23 cellular contexts compared by ENCODE assay signal in the genomic region with DNA sequence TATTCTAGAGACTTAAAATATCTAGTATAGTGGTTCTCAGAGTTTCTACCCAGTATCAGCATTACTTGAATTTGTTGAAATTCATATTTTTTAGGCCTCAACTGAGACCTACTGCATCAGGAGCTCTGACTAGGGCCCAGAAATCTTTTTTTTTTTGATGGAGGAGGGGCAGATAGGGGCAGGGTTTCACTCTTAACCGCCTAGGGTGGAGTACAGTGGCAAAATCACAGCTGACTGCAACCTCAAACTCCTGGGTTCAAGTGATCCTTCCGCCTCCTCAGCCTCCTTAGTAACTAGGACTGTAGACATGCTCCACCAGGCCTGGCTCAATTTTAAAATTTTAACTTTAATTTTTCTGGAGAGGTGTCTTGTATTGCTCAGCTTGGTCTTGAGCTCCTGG. TPM values are rescaled to one million over a fixed set of nuclear protein-coding genes. Genes with fewer than 3 reads are reported as not detected.
DNase-seq lines count a peak whose midpoint lies in the region; ATAC-seq and TF ChIP-seq lines count a peak whose summit lies in the region.
"Had no signal": no experiment of that assay in that cellular context is flagged by ENCODE, and none has a peak within 500 bp of the region (broad histone marks: within the 10 kb centered on the region; RNA-seq: fewer than 3 reads in every experiment).

No MANE protein-coding gene starts in this region.

- no peak for TF ChIP-seq CTCF in cardiac muscle cell (IDR thresholded peaks at IDR 0.05; ENCODE audit: low read depth, low read length)
- no peak for TF ChIP-seq CTCF in WERI-Rb-1 (IDR thresholded peaks at IDR 0.05; ENCODE audit: low read depth, low read length)

- H3K27me3 ChIP-seq in cardiac muscle cell (no peaks in the 10 kb centered on the region), WERI-Rb-1 (ENCODE audit: insufficient read depth, low read depth, severe bottlenecking) (no peaks in the 10 kb centered on the region)
- H3K27me3 ChIP-seq: adrenal gland, heart left ventricle, sigmoid colon had no signal

- H3K9me3 ChIP-seq in cardiac muscle cell (ENCODE audit: low read depth) (no peaks in the 10 kb centered on the region), WERI-Rb-1 (ENCODE audit: severe bottlenecking) (no peaks in the 10 kb centered on the region)
- H3K9me3 ChIP-seq: adrenal gland, heart left ventricle, sigmoid colon, SK-N-SH had no signal

- H3K27me3 Mint-ChIP-seq in activated naive CD8-positive, alpha-beta T cell treated with anti-CD3 and anti-CD28 coated beads, Interleukin-2, amount 10 ng/mL, durations not matched to agents 7 days and 5 days, result no peaks in the 10 kb centered on the region
- H3K27me3 Mint-ChIP-seq in naive B cell, result no peaks in the 10 kb centered on the region
- H3K27me3 Mint-ChIP-seq: IgD-negative memory B cell had no signal

- H3K36me3 ChIP-seq in cardiac muscle cell (peaks cover 71% of the 10 kb centered on the region), WERI-Rb-1 (peaks cover 87% of the 10 kb centered on the region)

- H3K27ac Mint-ChIP-seq in activated naive CD8-positive, alpha-beta T cell treated with anti-CD3 and anti-CD28 coated beads, Interleukin-2, amount 10 ng/mL, durations not matched to agents 7 days and 5 days, result peak overlapping the region; percentile 54
- peak overlapping the region in 4 of 6 donors; percentile 56 to 81 (median 68) for H3K27ac Mint-ChIP-seq in naive B cell

- H3K4me3 Mint-ChIP-seq in activated naive CD8-positive, alpha-beta T cell treated with anti-CD3 and anti-CD28 coated beads, Interleukin-2, amount 10 ng/mL, durations not matched to agents 7 days and 5 days, result no peak overlapping the region
- H3K4me3 Mint-ChIP-seq in naive B cell, result peak overlapping the region in 2 of 8 donors; percentile 60 to 73
- H3K4me3 Mint-ChIP-seq: CD8-positive, alpha-beta T cell; T-helper 2 cell treated with Interferon-gamma antibody and Interleukin-4, amounts not matched to agents 5 μg/mL and 100 μg/mL, for 36 hours; WTC11 had no signal

- no peaks in the 10 kb centered on the region for H3K9me3 Mint-ChIP-seq in activated naive CD8-positive, alpha-beta T cell treated with anti-CD3 and anti-CD28 coated beads, Interleukin-2, amount 10 ng/mL, durations not matched to agents 7 days and 5 days
- no peaks in the 10 kb centered on the region for H3K9me3 Mint-ChIP-seq in naive B cell
- H3K9me3 Mint-ChIP-seq: CD8-positive, alpha-beta T cell; IgD-negative memory B cell; T-helper 2 cell treated with Interferon-gamma antibody and Interleukin-4, amounts not matched to agents 5 μg/mL and 100 μg/mL, for 36 hours; WTC11 had no signal

- H3K4me1 Mint-ChIP-seq in activated naive CD8-positive, alpha-beta T cell treated with anti-CD3 and anti-CD28 coated beads, Interleukin-2, amount 10 ng/mL, durations not matched to agents 7 days and 5 days, result peaks cover 28% of the 10 kb centered on the region
- peaks cover 2 to 22% (median 13%) of the 10 kb centered on the region in 3 donors for H3K4me1 Mint-ChIP-seq in naive B cell
- H3K4me1 Mint-ChIP-seq: WTC11 had no signal

- peaks cover 4% of the 10 kb centered on the region for H3K4me1 ChIP-seq in cardiac muscle cell (ENCODE audit: low read depth)

- DNase-seq in cardiac muscle cell (ENCODE audit: low read depth in 1 of 2, low spot score in 1 of 2), result no peak
- no peak for DNase-seq in Right ventricle myocardium inferior (ENCODE audit: missing footprints)
- DNase-seq in activated naive CD8-positive, alpha-beta T cell treated with anti-CD3 and anti-CD28 coated beads, Interleukin-2, amount 10 ng/mL, durations not matched to agents 7 days and 5 days, result no peak
- DNase-seq in naive B cell, result no peak
- DNase-seq in NCI-H526 treated with DMSO at 0.1 percent for 48 hours (lab: John Stamatoyannopoulos, UW), result no peak
- no peak for DNase-seq in WERI-Rb-1
- no peak for DNase-seq in Ammon's horn (ENCODE audit: low spot score)
- DNase-seq: adrenal gland; CD8-positive, alpha-beta T cell; DMS153; H7; heart left ventricle; mesendoderm; NCI-H2107; NCI-H510A treated with DMSO at 0.1 percent for 48 hours; posterior cingulate gyrus; RPMI8226; sigmoid colon; SK-N-SH had no signal

- H3K27ac ChIP-seq in cardiac muscle cell (peak overlapping the region; percentile 77), WERI-Rb-1 (no peak overlapping the region)
- H3K27ac ChIP-seq: adrenal gland, sigmoid colon had no signal

- H3K4me3 ChIP-seq in cardiac muscle cell (no peak overlapping the region), WERI-Rb-1 (ENCODE audit: low read depth, low read length) (no peak overlapping the region)
- H3K4me3 ChIP-seq: adrenal gland, heart left ventricle, sigmoid colon had no signal

- ATAC-seq in Right ventricle myocardium inferior (no peak), naive B cell (ENCODE audit: low read depth in 2 of 2) (no peak), HG03378 (IDR thresholded peaks at IDR 0.05; ENCODE audit: unreplicated experiment) (no peak)
- ATAC-seq in activated naive CD8-positive, alpha-beta T cell treated with anti-CD3 and anti-CD28 coated beads, Interleukin-2, amount 10 ng/mL, durations not matched to agents 7 days and 5 days (ENCODE audit: low read depth), result peak; percentile 36
- ATAC-seq: CD8-positive, alpha-beta T cell; heart left ventricle; WTC11 had no signal

- intact Hi-C loops in Right ventricle myocardium inferior (cut with DNase I), result no loop called here

- POLR2A ChIA-PET in activated naive CD8-positive, alpha-beta T cell treated with anti-CD3 and anti-CD28 coated beads, Interleukin-2, amount 10 ng/mL, durations not matched to agents 7 days and 5 days (lab: Charles Lee), result interaction anchor here (0.7 to 2.4 kb wide), 4 partner anchors 17 to 128 kb away, joined by 3 to 7 read pairs (median 4); partner anchors contain the start of gene CHD2

- H3K36me3 Mint-ChIP-seq in activated naive CD8-positive, alpha-beta T cell treated with anti-CD3 and anti-CD28 coated beads, Interleukin-2, amount 10 ng/mL, durations not matched to agents 7 days and 5 days, result peaks cover 51% of the 10 kb centered on the region
- H3K36me3 Mint-ChIP-seq in naive B cell, result peaks cover 27 to 36% of the 10 kb centered on the region in 2 donors

RNA-seq across cellular contexts. Expression of gene CHD2, which starts 36.6 kb away (rescaled TPM):
- total RNA-seq in cardiac muscle cell (49.5 and 118 TPM in 2 replicates), Right ventricle myocardium inferior (45.9 TPM)
- polyA plus RNA-seq in cardiac muscle cell (60.8 and 90.6 TPM in 2 replicates), naive B cell (ENCODE audit: low read depth in 6 of 6) (100 to 1,000 TPM in 1 of 6 donors, 10 to 100 TPM in 5; 41.6 to 134 (median 85.2) TPM)
- 100 to 1,000 TPM; 218 to 236 TPM for total RNA-seq in activated naive CD8-positive, alpha-beta T cell treated with anti-CD3 and anti-CD28 coated beads, Interleukin-2, amount 10 ng/mL, durations not matched to agents 7 days and 5 days
